In the genomic region with DNA sequence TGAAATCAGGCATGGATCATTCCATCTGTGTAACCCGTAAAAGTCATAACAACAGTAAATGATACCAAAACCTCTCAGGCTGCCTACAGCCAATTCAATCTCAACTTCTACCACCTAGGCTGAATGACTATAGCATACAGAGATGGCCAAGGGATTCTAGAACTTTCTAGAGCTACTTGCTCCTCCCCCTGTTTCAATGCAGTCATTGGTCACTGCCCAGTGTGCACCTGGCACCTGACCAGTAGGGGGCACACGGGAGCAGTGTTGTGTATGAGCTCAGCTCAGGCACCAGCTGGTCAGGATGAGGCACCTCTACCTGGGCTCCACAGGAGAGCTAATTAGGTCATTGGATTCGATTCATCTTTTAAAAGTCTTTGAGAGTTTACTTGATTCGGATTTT, we compare ENCODE assay signal across 8 cellular contexts.
A peak's percentile ranks its signal among the peaks of the same experiment; 100 is the strongest.
DNase-seq lines count a peak whose midpoint lies in the region; ATAC-seq, FAIRE-seq and TF ChIP-seq lines count a peak whose summit lies in the region.

No MANE protein-coding gene starts in this region.

- no peaks in the 10 kb centered on the region for H3K36me3 Mint-ChIP-seq in activated naive CD4-positive, alpha-beta T cell treated with anti-CD3 and anti-CD28 coated beads, Interleukin-2, amount 50 U/mL, for 72 hours

- H4K20me1 ChIP-seq in OCI-LY3 (ENCODE audit: insufficient read depth, low read length) (peaks cover 71% of the 10 kb centered on the region), HepG2 (ENCODE audit: insufficient read depth, low read length) (no peaks in the 10 kb centered on the region)

- no peak overlapping the region for H3K27ac ChIP-seq in A673 (ENCODE audit: low read depth, low read length, poor library complexity, severe bottlenecking)
- H3K27ac ChIP-seq in OCI-LY3 (ENCODE audit: low read length), result no peak overlapping the region
- H3K27ac ChIP-seq in HepG2 (ENCODE audit: extremely low read length, insufficient read depth, low read length), result no peak overlapping the region
- H3K27ac ChIP-seq in transverse colon, result peak overlapping the region in 2 of 4 donors; percentile 30 to 48

- no peaks in the 10 kb centered on the region for H3K9me3 Mint-ChIP-seq in activated naive CD4-positive, alpha-beta T cell treated with anti-CD3 and anti-CD28 coated beads, Interleukin-2, amount 50 U/mL, for 72 hours

- TF ChIP-seq EP300 in HepG2 (IDR thresholded peaks at IDR 0.05; ENCODE audit: low read depth in 2 of 2, low read length in 2 of 2) (no peak), HepG2 (CRISPR knock-in tag; IDR thresholded peaks at IDR 0.05; ENCODE audit: borderline replicate concordance) (no peak), transverse colon (IDR thresholded peaks at IDR 0.05; ENCODE audit: low read depth) (no peak)

- peaks cover 53% of the 10 kb centered on the region for H3K79me2 ChIP-seq in OCI-LY3 (ENCODE audit: low read length)
- no peaks in the 10 kb centered on the region for H3K79me2 ChIP-seq in HepG2 (ENCODE audit: insufficient read depth, low read length)

- H3K9me3 ChIP-seq in A673 (ENCODE audit: low read depth, low read length, poor library complexity, severe bottlenecking) (no peaks in the 10 kb centered on the region), OCI-LY3 (ENCODE audit: insufficient read depth, low read length) (no peaks in the 10 kb centered on the region), HepG2 (ENCODE audit: low read length) (no peaks in the 10 kb centered on the region), transverse colon (no peaks in the 10 kb centered on the region)

- no peak overlapping the region for H3K4me2 ChIP-seq in OCI-LY3 (ENCODE audit: low read length)
- H3K4me2 ChIP-seq in HepG2 (ENCODE audit: low read depth, low read length), result no peak overlapping the region

- ATAC-seq in HG02798 (IDR thresholded peaks at IDR 0.05; ENCODE audit: poor library complexity, unreplicated experiment) (peak; percentile 77), HepG2 (peak; percentile 78)
- ATAC-seq in activated naive CD4-positive, alpha-beta T cell treated with anti-CD3 and anti-CD28 coated beads, Interleukin-2, amount 50 U/mL, for 72 hours, result peak; percentile 70 to 80

- 55% methylated on average over 4 of the region's 4 CpGs for WGBS in HepG2 (ENCODE audit: low lambda C conversion rate)
- WGBS in transverse colon (ENCODE audit: low coverage in 1 of 2), 2 donors, result 79 to 85% methylated on average over 3 to 4 of the region's 4 CpGs

- TF ChIP-seq CTCF in A673 (conservative IDR thresholded peaks at IDR 0.05; ENCODE audit: low read depth, low read length) (peak; percentile 92), GM10266 (IDR thresholded peaks at IDR 0.05; ENCODE audit: control insufficient read depth, insufficient read depth, low read depth, missing control alignments) (peak; percentile 84), OCI-LY3 (IDR thresholded peaks at IDR 0.05; ENCODE audit: low read depth, low read length) (peak; percentile 84), HepG2 (CRISPR knock-in tag; IDR thresholded peaks at IDR 0.05) (peak; percentile 73), transverse colon (IDR thresholded peaks at IDR 0.05) (peak; percentile 30 to 54 (median 48))

- DNase-seq in A673 (ENCODE audit: low spot score) (peak; percentile 48), GM10266 (ENCODE audit: extremely low spot score) (peak; percentile 57), HepG2 (ENCODE audit: low spot score) (peak; percentile 23), transverse colon (peak; percentile 50), DMS114 treated with DMSO at 0.1 percent for 48 hours (lab: John Stamatoyannopoulos, UW; ENCODE audit: unreplicated experiment) (no peak)
- peak in 1 of 2 donors; percentile 64 for DNase-seq in activated naive CD4-positive, alpha-beta T cell treated with anti-CD3 and anti-CD28 coated beads, Interleukin-2, amount 50 U/mL, for 72 hours (ENCODE audit: low spot score in 2 of 2)

- H3K4me3 ChIP-seq in A673 (ENCODE audit: low read depth, low read length, poor library complexity, severe bottlenecking) (no peak overlapping the region), OCI-LY3 (ENCODE audit: low read length) (no peak overlapping the region), HepG2 (replicated peaks in 1 of 3; ENCODE audit: insufficient read depth in 1 of 3, low read depth in 2 of 3, low read length in 3 of 3) (no peak overlapping the region), transverse colon (no peak overlapping the region)

- H3K4me1 ChIP-seq in A673 (ENCODE audit: insufficient read depth, low read length, poor library complexity, severe bottlenecking), result peaks cover 10% of the 10 kb centered on the region
- H3K4me1 ChIP-seq in OCI-LY3 (ENCODE audit: low read length), result peaks cover 20% of the 10 kb centered on the region
- peaks cover 12% of the 10 kb centered on the region for H3K4me1 ChIP-seq in HepG2 (ENCODE audit: insufficient read depth, low read length)
- H3K4me1 ChIP-seq in transverse colon, result peaks cover 4 to 34% (median 15%) of the 10 kb centered on the region in 4 donors

- TF ChIP-seq RAD21 in HepG2 (CRISPR knock-in tag; IDR thresholded peaks at IDR 0.05), result no peak

- H3K9ac ChIP-seq in OCI-LY3 (ENCODE audit: low read length) (no peak overlapping the region), HepG2 (ENCODE audit: insufficient read depth, low read depth, low read length) (no peak overlapping the region)

- POLR2A ChIA-PET in A673 (lab: Charles Lee; ENCODE audit: low non-redundant PET), result no interaction called here
- POLR2A ChIA-PET in HepG2 (lab: Yijun Ruan, JAX), result no interaction called here

- BruUV-seq in A673 (replicated peaks; lab: Mats Ljungman, UMichigan) (no TSS peak), HepG2 (replicated peaks; lab: Mats Ljungman, UMichigan) (no TSS peak)

- H3K27ac Mint-ChIP-seq in activated naive CD4-positive, alpha-beta T cell treated with anti-CD3 and anti-CD28 coated beads, Interleukin-2, amount 50 U/mL, for 72 hours, result no peak overlapping the region

- H2AFZ ChIP-seq in OCI-LY3 (ENCODE audit: low read depth, low read length), result no peak overlapping the region
- no peak overlapping the region for H2AFZ ChIP-seq in HepG2 (ENCODE audit: low read length)

- H3K27me3 ChIP-seq in A673 (replicated peaks; ENCODE audit: insufficient read depth, low read depth, low read length, poor library complexity) (no peaks in the 10 kb centered on the region), OCI-LY3 (ENCODE audit: low read depth, low read length) (no peaks in the 10 kb centered on the region), HepG2 (ENCODE audit: control insufficient read depth in 1 of 2, insufficient read depth in 2 of 2, low read length in 2 of 2) (no peaks in the 10 kb centered on the region), transverse colon (no peaks in the 10 kb centered on the region)

- in situ Hi-C loops in HepG2 (cut with HindIII; ENCODE audit: extremely low pct_ligation_motif_present, low pct_unique_long_range_greater_than_20kb) (no loop called here), transverse colon (cut with MboI; ENCODE audit: low pct_ligation_motif_present in 1 of 4, low pct_unique_long_range_greater_than_20kb in 1 of 4, low sequenced_read_pairs in 3 of 4) (no loop called here)

- intact Hi-C loops in A673 (cut with micrococcal nuclease; ENCODE audit: unreplicated experiment), result no loop called here
- intact Hi-C loops in HepG2 (cut with micrococcal nuclease; ENCODE audit: unreplicated experiment), result no loop called here
- intact Hi-C loops in transverse colon (cut with DNase I; ENCODE audit: low total_unique reads), result no loop called here

- TF ChIP-seq POLR2A in HepG2 (IDR thresholded peaks at IDR 0.05; ENCODE audit: insufficient read depth in 1 of 2, low read depth in 2 of 2, low read length in 2 of 2) (no peak), transverse colon (IDR thresholded peaks at IDR 0.05) (no peak)

- FAIRE-seq in HepG2 (lab: Jason Lieb, UNC), result peak; percentile 18

- CTCF ChIA-PET in A673 (lab: Charles Lee), result interaction anchor here (0.6 to 0.8 kb wide), 3 partner anchors 116 to 314 kb away, joined by 3 to 7 read pairs (median 6); no protein-coding TSS in a partner anchor
- CTCF ChIA-PET in HepG2 (lab: Yijun Ruan, JAX; ENCODE audit: low intra/inter-chr PET ratio, low total read pairs), result no interaction called here

- H3K36me3 ChIP-seq in A673 (ENCODE audit: insufficient read depth, low read length, poor library complexity, severe bottlenecking) (no peaks in the 10 kb centered on the region), OCI-LY3 (replicated peaks; ENCODE audit: low read depth, low read length) (peaks cover 5% of the 10 kb centered on the region), HepG2 (replicated peaks in 1 of 2; ENCODE audit: control insufficient read depth in 1 of 2, insufficient read depth in 2 of 2, low read length in 2 of 2) (no peaks in the 10 kb centered on the region), transverse colon (no peaks in the 10 kb centered on the region)

TF ChIP-seq in HepG2, 621 proteins besides CTCF, POLR2A, EP300 and RAD21 (continues in another document):
- TF ChIP-seq TFAP4 (IDR thresholded peaks at IDR 0.05; ENCODE audit: borderline replicate concordance, low read depth) (peak; percentile 45; the same call in 1 of the 2 replicates), STAG1 (CRISPR knock-in tag; IDR thresholded peaks at IDR 0.05) (peak; percentile 34), KDM3A (CRISPR knock-in tag; IDR thresholded peaks at IDR 0.05; ENCODE audit: low read depth) (no peak), NKX3-1 (CRISPR knock-in tag; IDR thresholded peaks at IDR 0.05) (no peak), ZNF577 (CRISPR knock-in tag; IDR thresholded peaks at IDR 0.05; ENCODE audit: borderline replicate concordance, low read depth) (no peak), ZNF597 (CRISPR knock-in tag; IDR thresholded peaks at IDR 0.05) (no peak)
